ENCODE assay signal across 19 cellular contexts in genomic region chr6:158382491-158382890, GRCh38.
"Had no signal": no experiment of that assay in that cellular context is flagged by ENCODE, and none has a peak within 500 bp of the region (broad histone marks: within the 10 kb centered on the region; RNA-seq: fewer than 3 reads in every experiment).

No MANE protein-coding gene starts in this region.

- H3K4me3 ChIP-seq: K562, MG63 had no signal

- H3K27me3 Mint-ChIP-seq: IgD-negative memory B cell had no signal

- FAIRE-seq: HTR-8/SVneo, K562, RCC 7860 had no signal

- DNase-seq: MG63, NCI-H1092, NCI-H1105 treated with DMSO at 0.1 percent for 48 hours, NCI-H1417 treated with DMSO at 0.1 percent for 48 hours, NCI-H146, NCI-H1694 treated with DMSO at 0.1 percent for 48 hours, NCI-H2029 treated with DMSO at 0.1 percent for 48 hours, NCI-H2171 treated with DMSO at 0.1 percent for 48 hours, NCI-H524, NCI-H526 treated with DMSO at 0.1 percent for 48 hours, NCI-H774, RPMI8226, SHP77, SK-N-SH, SW 1271 had no signal

- H3K27ac Mint-ChIP-seq: IgD-negative memory B cell had no signal

- H3K36me3 ChIP-seq: MG63 had no signal

- H3K27me3 ChIP-seq: MG63 had no signal

- H3K36me3 Mint-ChIP-seq: IgD-negative memory B cell had no signal

- H3K9me3 Mint-ChIP-seq: IgD-negative memory B cell had no signal
